Comparison of ENCODE assay signal across 21 cellular contexts in the genomic region with DNA sequence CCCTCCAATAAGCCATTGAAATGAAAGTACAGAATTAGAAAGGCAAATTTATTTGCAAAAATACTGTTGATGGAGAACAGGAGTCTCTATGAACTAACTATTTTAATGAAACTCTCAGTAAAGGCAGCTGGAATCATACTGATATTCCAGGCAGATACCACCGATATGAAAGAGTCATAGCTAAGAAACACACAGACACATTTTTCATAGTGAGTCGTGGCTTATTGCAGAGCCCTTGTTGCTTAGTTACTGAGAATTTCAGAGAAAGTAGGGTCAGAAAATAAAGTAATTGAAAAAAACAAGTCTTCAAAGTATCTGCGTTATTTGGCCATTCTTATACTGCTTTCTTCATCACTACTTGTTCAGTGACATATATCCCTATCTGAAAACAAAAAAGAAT.
DNase-seq lines count a peak whose midpoint lies in the region; ATAC-seq and TF ChIP-seq lines count a peak whose summit lies in the region.
"Had no signal": no experiment of that assay in that cellular context is flagged by ENCODE, and none has a peak within 500 bp of the region (broad histone marks: within the 10 kb centered on the region; RNA-seq: fewer than 3 reads in every experiment).

No MANE protein-coding gene starts in this region.

- no peaks in the 10 kb centered on the region for H3K4me1 ChIP-seq in Peyer's patch

- no peak overlapping the region for H3K4me3 Mint-ChIP-seq in mesothelial cell of epicardium
- H3K4me3 Mint-ChIP-seq: CD4-positive, alpha-beta T cell; IgD-negative memory B cell had no signal

- TF ChIP-seq CTCF in astrocyte of the spinal cord (IDR thresholded peaks at IDR 0.05; ENCODE audit: low read depth, low read length), result no peak
- TF ChIP-seq CTCF in mesothelial cell of epicardium (IDR thresholded peaks at IDR 0.05; ENCODE audit: unreplicated experiment), result no peak
- no peak for TF ChIP-seq CTCF in Peyer's patch (IDR thresholded peaks at IDR 0.05)

- in situ Hi-C loops in astrocyte of the spinal cord (cut with HindIII; ENCODE audit: low sequenced_read_pairs), result no loop called here

- H3K27me3 ChIP-seq in Peyer's patch, result no peaks in the 10 kb centered on the region
- H3K27me3 ChIP-seq: BLaER1 had no signal

- TF ChIP-seq POLR2A in Peyer's patch (IDR thresholded peaks at IDR 0.05), result no peak

- no peaks in the 10 kb centered on the region for H3K9me3 ChIP-seq in Peyer's patch
- H3K9me3 ChIP-seq: BLaER1 had no signal

- peak overlapping the region; percentile 39 for H3K27ac Mint-ChIP-seq in mesothelial cell of epicardium
- H3K27ac Mint-ChIP-seq: CD4-positive, alpha-beta T cell; IgD-negative memory B cell had no signal

- H3K4me3 ChIP-seq in astrocyte of the spinal cord (ENCODE audit: low read depth, low read length) (no peak overlapping the region), Peyer's patch (no peak overlapping the region)
- H3K4me3 ChIP-seq: BLaER1, GM23248 had no signal

- no peak for ATAC-seq in HG02610 (IDR thresholded peaks at IDR 0.05; ENCODE audit: unreplicated experiment)
- ATAC-seq: HCT116, Right ventricle myocardium inferior had no signal

- no peaks in the 10 kb centered on the region for H3K36me3 ChIP-seq in Peyer's patch
- H3K36me3 ChIP-seq: BLaER1 had no signal

- peaks cover 6% of the 10 kb centered on the region for H3K36me3 Mint-ChIP-seq in mesothelial cell of epicardium
- H3K36me3 Mint-ChIP-seq: IgD-negative memory B cell had no signal

- H3K27ac ChIP-seq in Peyer's patch, result no peak overlapping the region
- H3K27ac ChIP-seq: BLaER1, GM23248 had no signal

- DNase-seq in ELR (ENCODE audit: low read depth), result peak; percentile 8
- DNase-seq in RKO (ENCODE audit: low spot score), result peak; percentile 49
- peak; percentile 23 for DNase-seq in astrocyte of the spinal cord (ENCODE audit: low read depth, low spot score)
- DNase-seq in mesothelial cell of epicardium (ENCODE audit: low spot score in 2 of 2, unreplicated experiment in 2 of 2), result no peak
- no peak for DNase-seq in Peyer's patch
- no peak for DNase-seq in iPS-NIHi7 (ENCODE audit: extremely low spot score)
- DNase-seq: CD4-positive, alpha-beta T cell; COR-L47; DMS79; GM23248; NCI-H1105; NCI-H146; NCI-H2029 treated with DMSO at 0.1 percent for 48 hours; NCI-H345; NCI-H524; NCI-H82 had no signal

- peaks cover 20% of the 10 kb centered on the region for H3K4me1 Mint-ChIP-seq in mesothelial cell of epicardium
- H3K4me1 Mint-ChIP-seq: IgD-negative memory B cell had no signal

- peaks cover 25% of the 10 kb centered on the region for H3K9me3 Mint-ChIP-seq in mesothelial cell of epicardium

- no peaks in the 10 kb centered on the region for H3K27me3 Mint-ChIP-seq in mesothelial cell of epicardium (ENCODE audit: low read depth)
- H3K27me3 Mint-ChIP-seq: CD4-positive, alpha-beta T cell; IgD-negative memory B cell had no signal

Comparison
In these comparisons a context has a peak if more than half of its experiments do, and no peak if none do; other contexts are left out.
1. DNase-seq: peak in ELR (single experiment), RKO (single experiment) and astrocyte of the spinal cord (single experiment); none in mesothelial cell of epicardium (0 of 2), Peyer's patch (0 of 3) and iPS-NIHi7 (single experiment).